In the genomic region with DNA sequence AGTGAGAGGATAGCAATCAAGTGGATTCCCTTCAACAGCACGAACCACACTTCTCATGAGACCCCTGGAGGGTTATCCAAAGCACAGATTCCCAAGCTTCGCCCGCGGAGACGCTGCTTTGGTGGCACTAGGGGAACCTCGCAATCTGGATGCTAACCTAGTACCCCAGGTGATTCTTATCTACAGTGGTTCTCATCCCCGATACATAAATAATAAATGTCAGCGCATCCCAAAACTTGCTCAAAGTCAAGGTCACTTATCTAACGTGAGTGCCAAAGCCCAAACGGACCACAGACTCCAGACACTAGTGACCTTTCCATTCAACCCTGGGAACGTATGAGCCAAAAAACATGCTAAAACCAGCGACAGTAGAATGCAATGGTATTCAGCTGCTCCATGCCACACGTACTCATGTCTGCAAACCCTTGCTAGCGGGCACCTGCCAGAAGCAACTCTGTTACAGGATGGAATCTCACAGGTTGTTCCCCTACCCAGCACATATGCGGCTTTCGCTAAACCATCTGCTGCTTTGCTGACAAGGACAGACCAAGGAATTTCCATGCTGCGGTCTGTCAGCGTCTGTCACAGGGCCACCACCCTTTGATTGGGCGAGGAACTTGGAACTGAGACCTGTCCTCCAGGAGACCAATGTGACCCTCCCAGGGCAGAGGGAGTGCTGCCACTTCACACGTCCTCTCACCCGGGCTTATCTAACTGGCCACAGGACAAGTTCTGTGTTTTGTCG, we compare ENCODE assay signal across 1 cellular context.
TF ChIP-seq lines count a peak whose summit lies in the region.

No MANE protein-coding gene starts in this region.

TF ChIP-seq in K562, 482 proteins besides CTCF, POLR2A, EP300 and RAD21 (continued from another document and continues in another):
- TF ChIP-seq, protein P1, sequence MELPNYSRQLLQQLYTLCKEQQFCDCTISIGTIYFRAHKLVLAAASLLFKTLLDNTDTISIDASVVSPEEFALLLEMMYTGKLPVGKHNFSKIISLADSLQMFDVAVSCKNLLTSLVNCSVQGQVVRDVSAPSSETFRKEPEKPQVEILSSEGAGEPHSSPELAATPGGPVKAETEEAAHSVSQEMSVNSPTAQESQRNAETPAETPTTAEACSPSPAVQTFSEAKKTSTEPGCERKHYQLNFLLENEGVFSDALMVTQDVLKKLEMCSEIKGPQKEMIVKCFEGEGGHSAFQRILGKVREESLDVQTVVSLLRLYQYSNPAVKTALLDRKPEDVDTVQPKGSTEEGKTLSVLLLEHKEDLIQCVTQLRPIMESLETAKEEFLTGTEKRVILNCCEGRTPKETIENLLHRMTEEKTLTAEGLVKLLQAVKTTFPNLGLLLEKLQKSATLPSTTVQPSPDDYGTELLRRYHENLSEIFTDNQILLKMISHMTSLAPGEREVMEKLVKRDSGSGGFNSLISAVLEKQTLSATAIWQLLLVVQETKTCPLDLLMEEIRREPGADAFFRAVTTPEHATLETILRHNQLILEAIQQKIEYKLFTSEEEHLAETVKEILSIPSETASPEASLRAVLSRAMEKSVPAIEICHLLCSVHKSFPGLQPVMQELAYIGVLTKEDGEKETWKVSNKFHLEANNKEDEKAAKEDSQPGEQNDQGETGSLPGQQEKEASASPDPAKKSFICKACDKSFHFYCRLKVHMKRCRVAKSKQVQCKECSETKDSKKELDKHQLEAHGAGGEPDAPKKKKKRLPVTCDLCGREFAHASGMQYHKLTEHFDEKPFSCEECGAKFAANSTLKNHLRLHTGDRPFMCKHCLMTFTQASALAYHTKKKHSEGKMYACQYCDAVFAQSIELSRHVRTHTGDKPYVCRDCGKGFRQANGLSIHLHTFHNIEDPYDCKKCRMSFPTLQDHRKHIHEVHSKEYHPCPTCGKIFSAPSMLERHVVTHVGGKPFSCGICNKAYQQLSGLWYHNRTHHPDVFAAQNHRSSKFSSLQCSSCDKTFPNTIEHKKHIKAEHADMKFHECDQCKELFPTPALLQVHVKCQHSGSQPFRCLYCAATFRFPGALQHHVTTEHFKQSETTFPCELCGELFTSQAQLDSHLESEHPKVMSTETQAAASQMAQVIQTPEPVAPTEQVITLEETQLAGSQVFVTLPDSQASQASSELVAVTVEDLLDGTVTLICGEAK (IDR thresholded peaks at IDR 0.05), result no peak
- TF ChIP-seq, protein P1 (CRISPR knock-in tag; IDR thresholded peaks at IDR 0.05), result no peak
- peak; percentile 65; the same call in 1 of the 2 replicates for TF ChIP-seq DDX20 (tag; IDR thresholded peaks at IDR 0.05; ENCODE audit: low read depth)
- TF ChIP-seq SMARCA5 (IDR thresholded peaks at IDR 0.05), result no peak
- TF ChIP-seq BCOR (IDR thresholded peaks at IDR 0.05), result no peak
- TF ChIP-seq SREBF1 (IDR thresholded peaks at IDR 0.05; ENCODE audit: borderline replicate concordance, low read depth, low read length), result no peak
- TF ChIP-seq ZNF644 (tag; IDR thresholded peaks at IDR 0.05; ENCODE audit: low read depth), result peak; percentile 28
- TF ChIP-seq CBX3 (IDR thresholded peaks at IDR 0.05; ENCODE audit: borderline replicate concordance in 1 of 2, low read length in 2 of 2), result no peak
- TF ChIP-seq HDAC8 (tag; IDR thresholded peaks at IDR 0.05), result peak; percentile 56; the same call in 1 of the 2 replicates
- no peak for TF ChIP-seq NR2C1 (IDR thresholded peaks at IDR 0.05)
- peak; percentile 36 for TF ChIP-seq NR2C1 (tag; IDR thresholded peaks at IDR 0.05)
- no peak for TF ChIP-seq KAT8 (IDR thresholded peaks at IDR 0.05; ENCODE audit: low read depth)
- TF ChIP-seq, protein P2, sequence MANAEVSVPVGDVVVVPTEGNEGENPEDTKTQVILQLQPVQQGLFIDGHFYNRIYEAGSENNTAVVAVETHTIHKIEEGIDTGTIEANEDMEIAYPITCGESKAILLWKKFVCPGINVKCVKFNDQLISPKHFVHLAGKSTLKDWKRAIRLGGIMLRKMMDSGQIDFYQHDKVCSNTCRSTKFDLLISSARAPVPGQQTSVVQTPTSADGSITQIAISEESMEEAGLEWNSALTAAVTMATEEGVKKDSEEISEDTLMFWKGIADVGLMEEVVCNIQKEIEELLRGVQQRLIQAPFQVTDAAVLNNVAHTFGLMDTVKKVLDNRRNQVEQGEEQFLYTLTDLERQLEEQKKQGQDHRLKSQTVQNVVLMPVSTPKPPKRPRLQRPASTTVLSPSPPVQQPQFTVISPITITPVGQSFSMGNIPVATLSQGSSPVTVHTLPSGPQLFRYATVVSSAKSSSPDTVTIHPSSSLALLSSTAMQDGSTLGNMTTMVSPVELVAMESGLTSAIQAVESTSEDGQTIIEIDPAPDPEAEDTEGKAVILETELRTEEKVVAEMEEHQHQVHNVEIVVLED (CRISPR knock-in tag; IDR thresholded peaks at IDR 0.05), result no peak
- no peak for TF ChIP-seq SIN3B (IDR thresholded peaks at IDR 0.05; ENCODE audit: low read depth)
- TF ChIP-seq, protein P3, sequence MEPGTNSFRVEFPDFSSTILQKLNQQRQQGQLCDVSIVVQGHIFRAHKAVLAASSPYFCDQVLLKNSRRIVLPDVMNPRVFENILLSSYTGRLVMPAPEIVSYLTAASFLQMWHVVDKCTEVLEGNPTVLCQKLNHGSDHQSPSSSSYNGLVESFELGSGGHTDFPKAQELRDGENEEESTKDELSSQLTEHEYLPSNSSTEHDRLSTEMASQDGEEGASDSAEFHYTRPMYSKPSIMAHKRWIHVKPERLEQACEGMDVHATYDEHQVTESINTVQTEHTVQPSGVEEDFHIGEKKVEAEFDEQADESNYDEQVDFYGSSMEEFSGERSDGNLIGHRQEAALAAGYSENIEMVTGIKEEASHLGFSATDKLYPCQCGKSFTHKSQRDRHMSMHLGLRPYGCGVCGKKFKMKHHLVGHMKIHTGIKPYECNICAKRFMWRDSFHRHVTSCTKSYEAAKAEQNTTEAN (CRISPR knock-in tag; IDR thresholded peaks at IDR 0.05), result no peak
- TF ChIP-seq, protein P4, sequence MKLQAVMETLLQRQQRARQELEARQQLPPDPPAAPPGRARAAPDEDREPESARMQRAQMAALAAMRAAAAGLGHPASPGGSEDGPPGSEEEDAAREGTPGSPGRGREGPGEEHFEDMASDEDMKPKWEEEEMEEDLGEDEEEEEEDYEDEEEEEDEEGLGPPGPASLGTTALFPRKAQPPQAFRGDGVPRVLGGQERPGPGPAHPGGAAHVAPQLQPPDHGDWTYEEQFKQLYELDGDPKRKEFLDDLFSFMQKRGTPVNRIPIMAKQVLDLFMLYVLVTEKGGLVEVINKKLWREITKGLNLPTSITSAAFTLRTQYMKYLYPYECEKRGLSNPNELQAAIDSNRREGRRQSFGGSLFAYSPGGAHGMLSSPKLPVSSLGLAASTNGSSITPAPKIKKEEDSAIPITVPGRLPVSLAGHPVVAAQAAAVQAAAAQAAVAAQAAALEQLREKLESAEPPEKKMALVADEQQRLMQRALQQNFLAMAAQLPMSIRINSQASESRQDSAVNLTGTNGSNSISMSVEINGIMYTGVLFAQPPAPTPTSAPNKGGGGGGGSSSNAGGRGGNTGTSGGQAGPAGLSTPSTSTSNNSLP (IDR thresholded peaks at IDR 0.05; ENCODE audit: borderline replicate concordance, low read depth, low read length), result no peak
- TF ChIP-seq, protein P5, sequence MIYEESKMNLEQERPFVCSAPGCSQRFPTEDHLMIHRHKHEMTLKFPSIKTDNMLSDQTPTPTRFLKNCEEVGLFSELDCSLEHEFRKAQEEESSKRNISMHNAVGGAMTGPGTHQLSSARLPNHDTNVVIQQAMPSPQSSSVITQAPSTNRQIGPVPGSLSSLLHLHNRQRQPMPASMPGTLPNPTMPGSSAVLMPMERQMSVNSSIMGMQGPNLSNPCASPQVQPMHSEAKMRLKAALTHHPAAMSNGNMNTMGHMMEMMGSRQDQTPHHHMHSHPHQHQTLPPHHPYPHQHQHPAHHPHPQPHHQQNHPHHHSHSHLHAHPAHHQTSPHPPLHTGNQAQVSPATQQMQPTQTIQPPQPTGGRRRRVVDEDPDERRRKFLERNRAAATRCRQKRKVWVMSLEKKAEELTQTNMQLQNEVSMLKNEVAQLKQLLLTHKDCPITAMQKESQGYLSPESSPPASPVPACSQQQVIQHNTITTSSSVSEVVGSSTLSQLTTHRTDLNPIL (CRISPR knock-in tag; IDR thresholded peaks at IDR 0.05), result no peak
- TF ChIP-seq, protein P6, sequence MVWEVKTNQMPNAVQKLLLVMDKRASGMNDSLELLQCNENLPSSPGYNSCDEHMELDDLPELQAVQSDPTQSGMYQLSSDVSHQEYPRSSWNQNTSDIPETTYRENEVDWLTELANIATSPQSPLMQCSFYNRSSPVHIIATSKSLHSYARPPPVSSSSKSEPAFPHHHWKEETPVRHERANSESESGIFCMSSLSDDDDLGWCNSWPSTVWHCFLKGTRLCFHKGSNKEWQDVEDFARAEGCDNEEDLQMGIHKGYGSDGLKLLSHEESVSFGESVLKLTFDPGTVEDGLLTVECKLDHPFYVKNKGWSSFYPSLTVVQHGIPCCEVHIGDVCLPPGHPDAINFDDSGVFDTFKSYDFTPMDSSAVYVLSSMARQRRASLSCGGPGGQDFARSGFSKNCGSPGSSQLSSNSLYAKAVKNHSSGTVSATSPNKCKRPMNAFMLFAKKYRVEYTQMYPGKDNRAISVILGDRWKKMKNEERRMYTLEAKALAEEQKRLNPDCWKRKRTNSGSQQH (CRISPR knock-in tag; IDR thresholded peaks at IDR 0.05), result no peak
- no peak for TF ChIP-seq ATF1 (CRISPR knock-in tag; IDR thresholded peaks at IDR 0.05)
- peak; percentile 53 for TF ChIP-seq ATF1 (tag; IDR thresholded peaks at IDR 0.05)
- no peak for TF ChIP-seq ADNP (tag; IDR thresholded peaks at IDR 0.05)
- TF ChIP-seq EHMT2 (IDR thresholded peaks at IDR 0.05), result no peak
- TF ChIP-seq, protein P7, sequence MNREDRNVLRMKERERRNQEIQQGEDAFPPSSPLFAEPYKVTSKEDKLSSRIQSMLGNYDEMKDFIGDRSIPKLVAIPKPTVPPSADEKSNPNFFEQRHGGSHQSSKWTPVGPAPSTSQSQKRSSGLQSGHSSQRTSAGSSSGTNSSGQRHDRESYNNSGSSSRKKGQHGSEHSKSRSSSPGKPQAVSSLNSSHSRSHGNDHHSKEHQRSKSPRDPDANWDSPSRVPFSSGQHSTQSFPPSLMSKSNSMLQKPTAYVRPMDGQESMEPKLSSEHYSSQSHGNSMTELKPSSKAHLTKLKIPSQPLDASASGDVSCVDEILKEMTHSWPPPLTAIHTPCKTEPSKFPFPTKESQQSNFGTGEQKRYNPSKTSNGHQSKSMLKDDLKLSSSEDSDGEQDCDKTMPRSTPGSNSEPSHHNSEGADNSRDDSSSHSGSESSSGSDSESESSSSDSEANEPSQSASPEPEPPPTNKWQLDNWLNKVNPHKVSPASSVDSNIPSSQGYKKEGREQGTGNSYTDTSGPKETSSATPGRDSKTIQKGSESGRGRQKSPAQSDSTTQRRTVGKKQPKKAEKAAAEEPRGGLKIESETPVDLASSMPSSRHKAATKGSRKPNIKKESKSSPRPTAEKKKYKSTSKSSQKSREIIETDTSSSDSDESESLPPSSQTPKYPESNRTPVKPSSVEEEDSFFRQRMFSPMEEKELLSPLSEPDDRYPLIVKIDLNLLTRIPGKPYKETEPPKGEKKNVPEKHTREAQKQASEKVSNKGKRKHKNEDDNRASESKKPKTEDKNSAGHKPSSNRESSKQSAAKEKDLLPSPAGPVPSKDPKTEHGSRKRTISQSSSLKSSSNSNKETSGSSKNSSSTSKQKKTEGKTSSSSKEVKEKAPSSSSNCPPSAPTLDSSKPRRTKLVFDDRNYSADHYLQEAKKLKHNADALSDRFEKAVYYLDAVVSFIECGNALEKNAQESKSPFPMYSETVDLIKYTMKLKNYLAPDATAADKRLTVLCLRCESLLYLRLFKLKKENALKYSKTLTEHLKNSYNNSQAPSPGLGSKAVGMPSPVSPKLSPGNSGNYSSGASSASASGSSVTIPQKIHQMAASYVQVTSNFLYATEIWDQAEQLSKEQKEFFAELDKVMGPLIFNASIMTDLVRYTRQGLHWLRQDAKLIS (CRISPR knock-in tag; IDR thresholded peaks at IDR 0.05), result no peak
- no peak for TF ChIP-seq MAFF (IDR thresholded peaks at IDR 0.05; ENCODE audit: low read length)
- TF ChIP-seq, protein P8, sequence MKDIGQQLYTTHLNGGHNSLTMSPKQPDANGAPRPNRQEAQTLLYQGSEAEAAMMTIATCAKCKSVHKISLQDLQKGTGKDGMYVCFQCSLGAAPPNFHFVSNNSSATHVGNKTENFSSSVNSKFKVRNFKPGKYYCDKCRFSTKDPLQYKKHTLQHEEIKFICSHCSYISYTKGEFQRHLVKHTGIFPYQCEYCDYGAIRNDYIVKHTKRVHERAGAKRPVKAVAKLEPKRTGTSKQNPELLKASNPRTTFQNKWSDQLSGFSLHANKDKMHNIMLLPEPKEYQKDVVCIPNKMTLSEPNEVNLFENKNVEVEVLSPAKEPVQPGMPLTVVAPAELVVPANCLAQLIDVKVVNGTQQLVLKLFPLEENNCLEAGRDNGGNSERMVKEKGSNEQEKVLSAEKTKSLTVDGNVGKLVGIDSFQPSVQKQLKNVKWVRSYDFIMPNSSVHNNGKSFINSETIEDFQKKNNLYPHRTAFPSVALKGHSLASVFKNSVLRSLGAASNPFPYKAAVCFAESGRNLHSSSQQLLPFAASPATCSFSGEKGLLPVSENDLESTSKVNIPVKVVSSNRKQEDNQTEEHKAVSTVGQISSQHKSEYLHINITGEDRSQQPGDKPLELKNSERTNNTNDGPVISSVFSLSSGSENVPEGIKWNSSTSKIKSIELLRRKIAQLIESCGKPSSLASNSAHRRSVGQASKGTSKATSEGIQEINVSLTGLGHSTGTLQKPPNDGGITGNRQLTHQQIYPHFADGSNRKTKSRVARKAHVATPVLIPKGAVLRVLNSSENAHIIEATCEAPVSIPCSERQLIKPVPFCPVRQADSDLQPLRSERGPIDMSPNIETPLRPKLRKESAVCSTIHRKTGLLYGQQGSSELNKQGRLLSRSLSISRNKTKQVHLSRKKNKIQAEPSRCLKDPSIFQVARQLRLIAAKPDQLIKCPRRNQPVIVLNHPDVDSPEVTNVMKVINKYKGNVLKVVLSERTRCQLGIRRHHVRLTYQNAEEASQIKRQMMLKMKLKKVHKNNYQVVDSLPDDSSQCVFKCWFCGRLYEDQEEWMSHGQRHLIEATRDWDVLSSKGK (CRISPR knock-in tag; IDR thresholded peaks at IDR 0.05), result no peak
- no peak for TF ChIP-seq HOXB6 (CRISPR knock-in tag; IDR thresholded peaks at IDR 0.05; ENCODE audit: borderline replicate concordance)
- TF ChIP-seq ZNF76 (CRISPR knock-in tag; IDR thresholded peaks at IDR 0.05; ENCODE audit: borderline replicate concordance), result 0 out of 2 replicates have a peak, but pooled peaks have one; percentile 18
